1 cellular context compared by ENCODE assay signal in genomic region chr6:105609375-105609991, GRCh38.
TF ChIP-seq lines count a peak whose summit lies in the region.

No MANE protein-coding gene starts in this region.

TF ChIP-seq in GM23338, 12 proteins besides CTCF, POLR2A, EP300 and RAD21 (continued from another document):
- no peak for TF ChIP-seq ETS1 (IDR thresholded peaks at IDR 0.05)
- TF ChIP-seq ZNF331 (CRISPR knock-in tag; IDR thresholded peaks at IDR 0.05; ENCODE audit: low read depth) = no peak
- no peak for TF ChIP-seq POLR2AphosphoS5 (IDR thresholded peaks at IDR 0.05; ENCODE audit: low read depth)
- no peak for TF ChIP-seq EZH2 (IDR thresholded peaks at IDR 0.05; ENCODE audit: low read depth, unreplicated experiment)
